In the genomic region with DNA sequence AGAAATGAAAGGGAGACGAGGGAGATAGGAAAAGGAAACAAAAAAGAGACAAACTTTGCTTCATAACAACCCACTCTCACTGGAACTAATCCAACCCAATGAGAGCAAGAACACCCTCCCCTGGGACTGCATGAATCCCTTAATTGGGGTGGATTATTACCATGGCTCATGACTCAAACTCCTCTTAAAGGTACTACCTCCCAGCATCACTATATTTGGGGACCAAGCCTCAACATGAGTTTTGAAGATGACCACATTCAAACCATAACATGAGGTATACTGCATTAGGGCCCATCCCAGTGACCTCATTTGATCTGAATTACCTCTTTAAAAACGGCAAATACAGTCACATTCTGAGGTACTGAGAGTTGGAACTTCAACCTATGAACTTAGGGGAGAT, we compare ENCODE assay signal across 9 cellular contexts. TPM values are rescaled to one million over a fixed set of nuclear protein-coding genes. Genes with fewer than 3 reads are reported as not detected.
DNase-seq lines count a peak whose midpoint lies in the region; TF ChIP-seq lines count a peak whose summit lies in the region.
"Had no signal": no experiment of that assay in that cellular context is flagged by ENCODE, and none has a peak within 500 bp of the region (broad histone marks: within the 10 kb centered on the region; RNA-seq: fewer than 3 reads in every experiment).

No MANE protein-coding gene starts in this region.

- H3K9me3 ChIP-seq in mesenchymal stem cell (ENCODE audit: control insufficient read depth, low read length) = no peaks in the 10 kb centered on the region
- H3K9me3 ChIP-seq in CD8-positive, alpha-beta memory T cell (ENCODE audit: low read length) = no peaks in the 10 kb centered on the region

- peaks cover 14 to 47% of the 10 kb centered on the region in 2 experiments for H3K36me3 ChIP-seq in mesenchymal stem cell (ENCODE audit: control insufficient read depth in 1 of 2, insufficient read depth in 2 of 2, low read depth in 1 of 2, low read length in 2 of 2)
- H3K36me3 ChIP-seq in CD8-positive, alpha-beta memory T cell (ENCODE audit: insufficient read depth, low read length) = peaks cover 9% of the 10 kb centered on the region

- no peak overlapping the region for H3K14ac ChIP-seq in mesenchymal stem cell (ENCODE audit: low read length in 2 of 2)

- H3K9ac ChIP-seq in mesenchymal stem cell (ENCODE audit: low read length) = peak overlapping the region; percentile 78

- in situ Hi-C loops in astrocyte of the spinal cord (cut with HindIII; ENCODE audit: low sequenced_read_pairs) = loop anchor here (10.0 to 25.0 kb wide), 3 partner anchors 194 to 427 kb away; partner anchors contain the start of gene CDKN2B

- peaks cover 83% of the 10 kb centered on the region for H3K4me1 Mint-ChIP-seq in HFFc6 (ENCODE audit: low read depth)
- H3K4me1 Mint-ChIP-seq in CD8-positive, alpha-beta memory T cell = peaks cover 24 to 39% (median 26%) of the 10 kb centered on the region in 3 donors

- no peak overlapping the region for H2BK120ac ChIP-seq in mesenchymal stem cell (ENCODE audit: low read depth, low read length)

- no peaks in the 10 kb centered on the region for H3K9me3 Mint-ChIP-seq in HFFc6
- H3K9me3 Mint-ChIP-seq in CD8-positive, alpha-beta memory T cell = no peaks in the 10 kb centered on the region

- no peak overlapping the region for H3K27ac ChIP-seq in mesenchymal stem cell (ENCODE audit: low read length, poor library complexity, severe bottlenecking)
- no peak overlapping the region for H3K27ac ChIP-seq in CD8-positive, alpha-beta memory T cell (ENCODE audit: low read depth, low read length)

- no peak overlapping the region for H3K4me3 ChIP-seq in astrocyte of the spinal cord (ENCODE audit: low read depth, low read length)
- H3K4me3 ChIP-seq in mesenchymal stem cell (ENCODE audit: insufficient read depth in 1 of 2, low read depth in 1 of 2, low read length in 2 of 2) = peak overlapping the region in 1 of 2 experiments; percentile 39
- H3K4me3 ChIP-seq in CD8-positive, alpha-beta memory T cell (ENCODE audit: low read length) = no peak overlapping the region

- no peak overlapping the region for H2BK15ac ChIP-seq in mesenchymal stem cell (ENCODE audit: low read depth, poor library complexity, severe bottlenecking)

- POLR2A ChIA-PET in CD8-positive, alpha-beta memory T cell (lab: Charles Lee) = no interaction called here

- no peak overlapping the region for H4K8ac ChIP-seq in mesenchymal stem cell (ENCODE audit: low read length)

- CTCF ChIA-PET in CD8-positive, alpha-beta memory T cell (lab: Charles Lee) = interaction anchor here (0.9 to 9.7 kb wide), 5 partner anchors 8 to 309 kb away, joined by 3 to 142 read pairs (median 6); partner anchors contain the start of genes CDKN2B and MTAP

- H3K36me3 Mint-ChIP-seq in HFFc6 (ENCODE audit: low read depth) = peaks cover 13% of the 10 kb centered on the region
- H3K36me3 Mint-ChIP-seq in CD8-positive, alpha-beta memory T cell = peaks cover 0 to 44% (median 1%) of the 10 kb centered on the region in 3 donors

- peak overlapping the region; percentile 80 for H3K27ac Mint-ChIP-seq in HFFc6
- peak overlapping the region in 3 of 8 donors; percentile 40 to 74 (median 46) for H3K27ac Mint-ChIP-seq in CD8-positive, alpha-beta memory T cell

- H3K79me1 ChIP-seq in mesenchymal stem cell (replicated peaks; ENCODE audit: low read length, poor library complexity, severe bottlenecking) = peaks cover 25% of the 10 kb centered on the region

- H2AK5ac ChIP-seq in mesenchymal stem cell (ENCODE audit: low read length, severe bottlenecking) = no peak overlapping the region

- H4K91ac ChIP-seq in mesenchymal stem cell (ENCODE audit: low read length) = no peak overlapping the region

- WGBS in mesenchymal stem cell = 76% methylated on average over 2 of the region's 2 CpGs

- H3K4ac ChIP-seq in mesenchymal stem cell (ENCODE audit: low read depth in 1 of 2, low read length in 2 of 2) = no peak overlapping the region

- no peak overlapping the region for H3K23ac ChIP-seq in mesenchymal stem cell (ENCODE audit: low read length in 2 of 2)

- DNase-seq in DMS 273 (lab: John Stamatoyannopoulos, UW; ENCODE audit: unreplicated experiment) (peak; percentile 78), HFFc6 (no peak), astrocyte of the spinal cord (ENCODE audit: low read depth, low spot score) (peak; percentile 46), mesenchymal stem cell (no peak), NAMALWA (ENCODE audit: low spot score) (no peak)
- no peak for DNase-seq in NK-92 treated with Interleukin-12 subunit alpha and Interleukin-12 subunit beta, amount 100 ng/mL, for 24 hours (lab: John Stamatoyannopoulos, UW)
- no peak for DNase-seq in CD8-positive, alpha-beta memory T cell
- DNase-seq: activated CD8-positive, alpha-beta memory T cell treated with anti-CD3 and anti-CD28 coated beads, Interleukin-2, amount 50 U/mL, for 48 hours; SHP77 had no signal

- no peak overlapping the region for H3K4me3 Mint-ChIP-seq in HFFc6
- H3K4me3 Mint-ChIP-seq in CD8-positive, alpha-beta memory T cell = no peak overlapping the region

- H3K27me3 Mint-ChIP-seq in HFFc6 (ENCODE audit: insufficient read depth) = no peaks in the 10 kb centered on the region; the same call in 1 of the 2 replicates
- H3K27me3 Mint-ChIP-seq in CD8-positive, alpha-beta memory T cell = no peaks in the 10 kb centered on the region

- peaks cover 17% of the 10 kb centered on the region for H3K4me1 ChIP-seq in mesenchymal stem cell (ENCODE audit: control insufficient read depth, insufficient read depth, low read depth, low read length)
- H3K4me1 ChIP-seq in CD8-positive, alpha-beta memory T cell (ENCODE audit: insufficient read depth, low read length) = peaks cover 13% of the 10 kb centered on the region

- no peak overlapping the region for H2AFZ ChIP-seq in mesenchymal stem cell (ENCODE audit: low read depth, low read length)

- TF ChIP-seq CTCF in HFFc6 (IDR thresholded peaks at IDR 0.05) (no peak), astrocyte of the spinal cord (IDR thresholded peaks at IDR 0.05; ENCODE audit: low read depth, low read length) (no peak)

- no peak overlapping the region for H2BK5ac ChIP-seq in mesenchymal stem cell (ENCODE audit: low read depth, low read length, poor library complexity, severe bottlenecking)

- no peaks in the 10 kb centered on the region for H3K27me3 ChIP-seq in mesenchymal stem cell (ENCODE audit: control insufficient read depth in 1 of 2, insufficient read depth in 1 of 2, low read length in 2 of 2)
- no peaks in the 10 kb centered on the region for H3K27me3 ChIP-seq in CD8-positive, alpha-beta memory T cell (ENCODE audit: insufficient read depth, low read length, poor library complexity, severe bottlenecking)

- no peak overlapping the region for H2BK12ac ChIP-seq in mesenchymal stem cell (ENCODE audit: low read length in 2 of 2)

- no peak overlapping the region for H3K18ac ChIP-seq in mesenchymal stem cell (ENCODE audit: low read depth in 1 of 2, low read length in 2 of 2)

- H3K4me2 ChIP-seq in mesenchymal stem cell (ENCODE audit: low read length, poor library complexity, severe bottlenecking) = no peak overlapping the region

RNA-seq across cellular contexts. Expression of gene MTAP, which starts 8.0 kb away (rescaled TPM):
- 10 to 100 TPM; 40.7 to 65.2 (median 52.0) TPM for total RNA-seq in HFFc6 (2021; fragmentation: NEBNext Ultra II Directional; extraction: Animal tissue kit (Norgen Biotek cat#: 25700))
- polyA plus RNA-seq in mesenchymal stem cell (2013, experiment 1 of 2) = 14.2 TPM
- 14.5 TPM for polyA plus RNA-seq in mesenchymal stem cell (2013, experiment 2 of 2)
- 10 to 100 TPM; 77.4 to 81.6 TPM for total RNA-seq in CD8-positive, alpha-beta memory T cell
- 19.3 TPM for polyA plus RNA-seq in CD8-positive, alpha-beta memory T cell

Comparison
In these comparisons a context has a peak if more than half of its experiments do, and no peak if none do; other contexts are left out.
1. DNase-seq: peak in DMS 273 (single experiment) and astrocyte of the spinal cord (single experiment); none in HFFc6 (single experiment), mesenchymal stem cell (single experiment), NAMALWA (single experiment), NK-92 treated with Interleukin-12 subunit alpha and Interleukin-12 subunit beta, amount 100 ng/mL, for 24 hours (single experiment) and CD8-positive, alpha-beta memory T cell (0 of 5).